ENCODE assay signal across 8 cellular contexts in the genomic region with DNA sequence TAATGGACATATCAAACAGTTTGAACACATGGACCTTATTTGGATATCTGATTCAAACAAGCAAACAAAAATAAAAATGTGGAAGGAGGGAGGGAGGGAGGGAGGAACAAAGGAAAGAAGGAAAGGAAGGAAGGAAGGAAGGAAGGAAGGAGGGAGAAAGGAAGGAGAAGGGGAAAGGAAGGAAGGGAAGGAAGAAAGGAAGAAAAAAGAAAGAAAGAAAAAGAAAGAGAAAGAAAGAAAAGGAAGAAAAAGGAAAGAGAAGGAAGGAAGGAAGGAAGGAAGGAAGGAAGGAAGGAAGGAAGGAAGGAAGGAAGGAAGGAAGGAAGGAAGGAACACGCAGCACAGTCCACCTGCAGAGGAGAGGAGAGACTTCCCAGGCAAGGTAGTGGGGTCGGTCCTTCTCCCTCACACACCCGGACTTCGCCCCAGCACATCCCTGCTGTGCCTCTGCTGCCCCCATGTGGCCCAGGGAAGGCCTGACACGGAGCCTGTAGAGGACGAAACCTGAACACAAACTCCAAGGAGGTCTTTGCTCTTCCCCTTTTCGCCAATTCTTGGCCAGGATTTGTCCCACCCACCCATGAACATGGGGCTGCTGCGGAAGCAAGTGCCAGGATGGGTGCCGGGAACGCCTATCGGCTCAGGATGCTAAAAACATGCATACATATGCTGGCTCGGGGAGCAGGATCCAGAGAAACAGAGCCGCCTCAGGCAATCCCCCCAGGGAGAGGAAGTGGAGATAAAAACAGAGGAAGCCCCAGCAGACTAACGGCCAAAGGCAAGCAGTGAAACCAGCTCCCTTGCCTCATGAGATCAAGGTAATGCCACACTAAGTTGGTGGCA. TPM values are rescaled to one million over a fixed set of nuclear protein-coding genes. Genes with fewer than 3 reads are reported as not detected.
DNase-seq lines count a peak whose midpoint lies in the region; ATAC-seq and TF ChIP-seq lines count a peak whose summit lies in the region.

No MANE protein-coding gene starts in this region.

- H3K4me2 ChIP-seq in MM.1S (ENCODE audit: low read depth, low read length), result peak overlapping the region; percentile 58

- no peaks in the 10 kb centered on the region for H3K4me1 ChIP-seq in HEK293 (ENCODE audit: control insufficient read depth, insufficient read depth, low read length)
- peaks cover 18% of the 10 kb centered on the region for H3K4me1 ChIP-seq in MM.1S (ENCODE audit: low read length)
- H3K4me1 ChIP-seq in cardiac muscle cell (ENCODE audit: low read depth), result no peaks in the 10 kb centered on the region
- H3K4me1 ChIP-seq in transverse colon, result peaks cover 0 to 21% (median 9%) of the 10 kb centered on the region in 4 donors

- DNase-seq in GM06990 (ENCODE audit: extremely low read depth, insufficient read length) (peak; percentile 78), MM.1S (peak; percentile 85), cardiac muscle cell (ENCODE audit: low read depth in 1 of 2, low spot score in 1 of 2) (peak; percentile 83 to 84), posterior vena cava (ENCODE audit: low spot score) (peak; percentile 93), transverse colon (peak; percentile 81)
- DNase-seq in activated naive CD4-positive, alpha-beta T cell treated with anti-CD3 and anti-CD28 coated beads, Interleukin-2, amount 50 U/mL, for 16 hours, result peak; percentile 80

- H2AFZ ChIP-seq in MM.1S (ENCODE audit: low read length), result peak overlapping the region; percentile 59

- no peaks in the 10 kb centered on the region for H3K79me2 ChIP-seq in MM.1S (ENCODE audit: low read length)

- ATAC-seq in SK-N-SH treated with all-trans-retinoic acid at 6 μM for 48 hours, result peak; percentile 97

- no peaks in the 10 kb centered on the region for H3K9me2 ChIP-seq in MM.1S (replicated peaks; ENCODE audit: insufficient read depth, low read length)

- intact Hi-C loops in posterior vena cava (cut with DNase I) (loop anchor here (5.0 to 10.0 kb wide), 4 partner anchors 54 to 247 kb away; a partner anchor contains a TSS), transverse colon (cut with DNase I; ENCODE audit: low total_unique reads) (loop anchor here (5.0 kb wide), 1 partner anchor 237 kb away; no protein-coding TSS in a partner anchor)

- TF ChIP-seq POLR2A in transverse colon (IDR thresholded peaks at IDR 0.05), result no peak

- H3K36me3 ChIP-seq in GM06990 (ENCODE audit: control insufficient read depth, insufficient read depth, low read length), result peaks cover 7% of the 10 kb centered on the region
- H3K36me3 ChIP-seq in HEK293 (ENCODE audit: control insufficient read depth in 2 of 2, insufficient read depth in 1 of 2, low read length in 2 of 2), result peaks cover 0 to 60% of the 10 kb centered on the region in 2 experiments; a peak in 2 of 3 replicates
- peaks cover 14% of the 10 kb centered on the region; the same call in 1 of the 2 replicates for H3K36me3 ChIP-seq in MM.1S (replicated peaks; ENCODE audit: insufficient read depth, low read length)
- peaks cover 29% of the 10 kb centered on the region for H3K36me3 ChIP-seq in cardiac muscle cell
- H3K36me3 ChIP-seq in transverse colon, result peaks cover 0 to 34% (median 11%) of the 10 kb centered on the region in 4 donors

- CTCF ChIA-PET in HEK293 (lab: Yijun Ruan, JAX), result interaction anchor here (0.5 to 7.5 kb wide), 16 partner anchors 10 to 1176 kb away, joined by 3 to 143 read pairs (median 4); a partner anchor contains a TSS

- no peak overlapping the region for H3K4me3 ChIP-seq in GM06990 (replicated peaks; ENCODE audit: low read depth, low read length)
- H3K4me3 ChIP-seq in HEK293 (ENCODE audit: low read depth, low read length), result no peak overlapping the region
- peak overlapping the region; percentile 39 for H3K4me3 ChIP-seq in MM.1S (ENCODE audit: low read length)
- no peak overlapping the region for H3K4me3 ChIP-seq in cardiac muscle cell
- H3K4me3 ChIP-seq in transverse colon, result peak overlapping the region in 1 of 4 donors; percentile 12

- no peak for TF ChIP-seq EP300 in transverse colon (IDR thresholded peaks at IDR 0.05; ENCODE audit: low read depth)

- in situ Hi-C loops in transverse colon (cut with MboI; ENCODE audit: low pct_ligation_motif_present in 1 of 4, low pct_unique_long_range_greater_than_20kb in 1 of 4, low sequenced_read_pairs in 3 of 4), result loop anchor here in 2 of 4 donors (10.0 kb wide), 1 partner anchor 244 kb away; no protein-coding TSS in a partner anchor

- POLR2A ChIA-PET in HEK293 (lab: Yijun Ruan, JAX), result no interaction called here

- peak overlapping the region; percentile 48 for H3K9ac ChIP-seq in MM.1S (ENCODE audit: low read length)

- WGBS in transverse colon (ENCODE audit: low coverage in 1 of 2), 2 donors, result 10 to 19% methylated on average over 2 to 14 of the region's 14 CpGs

- H3K27me3 ChIP-seq in GM06990 (replicated peaks; ENCODE audit: control insufficient read depth, insufficient read depth, low read length) (no peaks in the 10 kb centered on the region), MM.1S (replicated peaks; ENCODE audit: insufficient read depth, low read length) (no peaks in the 10 kb centered on the region), cardiac muscle cell (no peaks in the 10 kb centered on the region), transverse colon (no peaks in the 10 kb centered on the region)

- peaks cover 22% of the 10 kb centered on the region for H3F3A ChIP-seq in MM.1S (ENCODE audit: insufficient read depth, low read length)

- H4K20me1 ChIP-seq in MM.1S (ENCODE audit: insufficient read depth, low read length), result no peaks in the 10 kb centered on the region

- H3K9me3 ChIP-seq in HEK293 (ENCODE audit: control insufficient read depth, insufficient read depth, low read depth, low read length) (no peaks in the 10 kb centered on the region), MM.1S (replicated peaks; ENCODE audit: insufficient read depth, low read length) (no peaks in the 10 kb centered on the region), cardiac muscle cell (ENCODE audit: low read depth) (no peaks in the 10 kb centered on the region), transverse colon (no peaks in the 10 kb centered on the region)

- H3K27ac ChIP-seq in HEK293 (ENCODE audit: extremely low read depth, low read depth, low read length), result no peak overlapping the region
- H3K27ac ChIP-seq in MM.1S (ENCODE audit: low read length), result peak overlapping the region; percentile 65; the same call in 1 of the 2 replicates
- H3K27ac ChIP-seq in cardiac muscle cell, result peak overlapping the region; percentile 4
- H3K27ac ChIP-seq in transverse colon, result peak overlapping the region in 3 of 4 donors; percentile 2 to 10 (median 10)

- TF ChIP-seq CTCF in GM06990 (IDR thresholded peaks at IDR 0.05; ENCODE audit: insufficient read depth, low read length, poor library complexity, severe bottlenecking) (peak; percentile 97), HEK293 (tag by site-specific recombination; IDR thresholded peaks at IDR 0.05) (peak; percentile 93), MM.1S (IDR thresholded peaks at IDR 0.05; ENCODE audit: low read length) (peak; percentile 95), cardiac muscle cell (IDR thresholded peaks at IDR 0.05; ENCODE audit: low read depth, low read length) (peak; percentile 97), transverse colon (IDR thresholded peaks at IDR 0.05) (peak; percentile 82 to 91 (median 91))

TF ChIP-seq in HEK293, 187 proteins besides CTCF, POLR2A, EP300 and RAD21 (continues in another document):
- TF ChIP-seq, protein P1, sequence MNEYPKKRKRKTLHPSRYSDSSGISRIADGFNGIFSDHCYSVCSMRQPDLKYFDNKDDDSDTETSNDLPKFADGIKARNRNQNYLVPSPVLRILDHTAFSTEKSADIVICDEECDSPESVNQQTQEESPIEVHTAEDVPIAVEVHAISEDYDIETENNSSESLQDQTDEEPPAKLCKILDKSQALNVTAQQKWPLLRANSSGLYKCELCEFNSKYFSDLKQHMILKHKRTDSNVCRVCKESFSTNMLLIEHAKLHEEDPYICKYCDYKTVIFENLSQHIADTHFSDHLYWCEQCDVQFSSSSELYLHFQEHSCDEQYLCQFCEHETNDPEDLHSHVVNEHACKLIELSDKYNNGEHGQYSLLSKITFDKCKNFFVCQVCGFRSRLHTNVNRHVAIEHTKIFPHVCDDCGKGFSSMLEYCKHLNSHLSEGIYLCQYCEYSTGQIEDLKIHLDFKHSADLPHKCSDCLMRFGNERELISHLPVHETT (tag by site-specific recombination; IDR thresholded peaks at IDR 0.05), result no peak
- TF ChIP-seq ZNF341 (tag by site-specific recombination; IDR thresholded peaks at IDR 0.05; ENCODE audit: low read depth), result no peak
- no peak for TF ChIP-seq ZNF555 (tag by site-specific recombination; conservative IDR thresholded peaks at IDR 0.05)
- no peak for TF ChIP-seq ZNF629 (tag by site-specific recombination; IDR thresholded peaks at IDR 0.05)

TF ChIP-seq in SK-N-SH treated with all-trans-retinoic acid at 6 μM for 48 hours, 23 proteins besides CTCF, POLR2A, EP300 and RAD21:
- no peak for TF ChIP-seq RARB (CRISPR knock-in tag; IDR thresholded peaks at IDR 0.05)
- no peak for TF ChIP-seq ZFP30 (CRISPR knock-in tag; IDR thresholded peaks at IDR 0.05)
- TF ChIP-seq ZC3H10 (CRISPR knock-in tag; IDR thresholded peaks at IDR 0.05), result no peak
- TF ChIP-seq PPARA (CRISPR knock-in tag; IDR thresholded peaks at IDR 0.05; ENCODE audit: borderline replicate concordance), result no peak

RNA-seq across cellular contexts. Expression of a gene that starts 52.3 kb away (rescaled TPM):
- total RNA-seq in cardiac muscle cell (29.2 and 52.7 TPM in 2 replicates), posterior vena cava (1 to 10 TPM; 2.4 to 6.1 TPM), transverse colon (1 to 10 TPM in 1 of 4 donors, under 1 TPM in 2, not detected in 1; 0.64 to 1.2 (median 1.00) TPM)
- polyA plus RNA-seq in cardiac muscle cell, result 35.0 and 61.4 TPM in 2 replicates
